8 cellular contexts compared by ENCODE assay signal in genomic region chrX:3712080-3712869, GRCh38. TPM values are rescaled to one million over a fixed set of nuclear protein-coding genes. Genes with fewer than 3 reads are reported as not detected.
DNase-seq lines count a peak whose midpoint lies in the region; ATAC-seq and TF ChIP-seq lines count a peak whose summit lies in the region.

No MANE protein-coding gene starts in this region.

- H2BK5ac ChIP-seq in mesendoderm (ENCODE audit: low read length): no peak overlapping the region

- H2BK15ac ChIP-seq in mesendoderm (replicated peaks; ENCODE audit: low read depth): no peak overlapping the region

- WGBS in mesendoderm (ENCODE audit: extremely low coverage, insufficient coverage, low lambda C conversion rate): no CpG with 5 or more reads among the region's 38 CpGs

- H2AK5ac ChIP-seq in mesendoderm (ENCODE audit: low read length): no peak overlapping the region

- H4K8ac ChIP-seq in mesendoderm (ENCODE audit: low read depth, low read length): no peak overlapping the region

- peaks cover 0 to 7% (median 0%) of the 10 kb centered on the region in 4 donors for H3K4me1 ChIP-seq in Peyer's patch
- H3K4me1 ChIP-seq in mesendoderm (ENCODE audit: control insufficient read depth, low read depth, low read length): no peaks in the 10 kb centered on the region
- no peaks in the 10 kb centered on the region for H3K4me1 ChIP-seq in upper lobe of right lung

- peak overlapping the region; percentile 85 for H3K18ac ChIP-seq in mesendoderm (ENCODE audit: low read length)

- CTCF ChIA-PET in HEK293T (lab: Yijun Ruan, JAX): no interaction called here

- POLR2A ChIA-PET in HEK293T (lab: Yijun Ruan, JAX): no interaction called here

- H3K4me3 ChIP-seq in GM12864 (ENCODE audit: low read depth, low read length) (peak overlapping the region; percentile 77), Peyer's patch (peak overlapping the region; percentile 68 to 94 (median 81)), mesendoderm (ENCODE audit: low read length) (peak overlapping the region; percentile 46), upper lobe of right lung (peak overlapping the region; percentile 61)

- no peak overlapping the region for H2BK120ac ChIP-seq in mesendoderm (ENCODE audit: low read depth, low read length)

- H4K5ac ChIP-seq in mesendoderm (ENCODE audit: low read length): no peak overlapping the region

- DNase-seq in GM12864 (ENCODE audit: low read depth) (no peak), HEK293T (ENCODE audit: extremely low spot score) (no peak), Peyer's patch (peak in 2 of 3 donors; percentile 49 to 56), mesendoderm (peak; percentile 12), upper lobe of right lung (no peak), HuH-7 (ENCODE audit: low spot score) (no peak), A172 (ENCODE audit: low spot score) (no peak)

- intact Hi-C loops in upper lobe of right lung (cut with DNase I): no loop called here

- H3K36me3 ChIP-seq in Peyer's patch (no peaks in the 10 kb centered on the region), mesendoderm (ENCODE audit: control insufficient read depth, insufficient read depth, low read length) (no peaks in the 10 kb centered on the region), upper lobe of right lung (no peaks in the 10 kb centered on the region)

- no peaks in the 10 kb centered on the region for H3K27me3 ChIP-seq in Peyer's patch
- no peaks in the 10 kb centered on the region for H3K27me3 ChIP-seq in mesendoderm (ENCODE audit: insufficient read depth, low read length, poor library complexity)
- H3K27me3 ChIP-seq in upper lobe of right lung: no peaks in the 10 kb centered on the region

- peak overlapping the region; percentile 91 for H3K4ac ChIP-seq in mesendoderm (ENCODE audit: low read depth, low read length)

- TF ChIP-seq CTCF in GM12864 (IDR thresholded peaks at IDR 0.05; ENCODE audit: low read depth, low read length, missing control alignments): no peak
- no peak for TF ChIP-seq CTCF in Peyer's patch (IDR thresholded peaks at IDR 0.05)
- TF ChIP-seq CTCF in upper lobe of right lung (IDR thresholded peaks at IDR 0.05): no peak

- peak overlapping the region; percentile 76 to 89 (median 81) for H3K27ac ChIP-seq in Peyer's patch
- peak overlapping the region; percentile 54 for H3K27ac ChIP-seq in cingulate gyrus (ENCODE audit: low read depth, low read length)
- H3K27ac ChIP-seq in mesendoderm (ENCODE audit: low read depth, low read length): no peak overlapping the region
- H3K27ac ChIP-seq in upper lobe of right lung: peak overlapping the region; percentile 72

- no peak for TF ChIP-seq POLR2A in Peyer's patch (IDR thresholded peaks at IDR 0.05)

- H3K9me3 ChIP-seq in Peyer's patch (no peaks in the 10 kb centered on the region), upper lobe of right lung (no peaks in the 10 kb centered on the region)

- peak; percentile 20 for ATAC-seq in upper lobe of right lung

- H3K23ac ChIP-seq in mesendoderm (ENCODE audit: low read length): no peak overlapping the region

- H3K9ac ChIP-seq in mesendoderm (ENCODE audit: low read length): peak overlapping the region; percentile 71

- no peaks in the 10 kb centered on the region for H3K79me1 ChIP-seq in mesendoderm (ENCODE audit: low read length)

- peak overlapping the region; percentile 85 for H3K56ac ChIP-seq in mesendoderm (ENCODE audit: low read length)

- peak overlapping the region; percentile 61 for H3K4me2 ChIP-seq in mesendoderm (ENCODE audit: low read length)

- peaks cover 26% of the 10 kb centered on the region for H3K79me2 ChIP-seq in mesendoderm (ENCODE audit: control insufficient read depth, insufficient read depth, low read length)

TF ChIP-seq in HEK293T, 16 proteins besides CTCF, POLR2A, EP300 and RAD21:
- TF ChIP-seq L3MBTL2 (conservative IDR thresholded peaks at IDR 0.05) (peak; percentile 79), SP1 (IDR thresholded peaks at IDR 0.05) (no peak)

RNA-seq across cellular contexts. Expression of gene PRKX, which starts 1.2 kb away (rescaled TPM):
- total RNA-seq in Peyer's patch (10 to 100 TPM in 3 of 4 donors, 1 to 10 TPM in 1; 7.3 to 52.8 (median 20.7) TPM), upper lobe of right lung (23.8 TPM)
- polyA plus RNA-seq in mesendoderm (2013, experiment 1 of 2): 42.5 TPM
- polyA plus RNA-seq in mesendoderm (2013, experiment 2 of 2): 40.5 TPM
- 12.6 and 29.1 TPM in 2 replicates for total RNA-seq in A172 (2014; rRNA removed; shearing (Covaris generic))

Comparison
In these comparisons a context has a peak if more than half of its experiments do, and no peak if none do; other contexts are left out.
1. DNase-seq: peak in Peyer's patch (2 of 3) and mesendoderm (single experiment); none in GM12864 (single experiment), HEK293T (single experiment), upper lobe of right lung (single experiment), HuH-7 (single experiment) and A172 (single experiment).
2. Peak in every context shown above with its lines, with median percentiles within 50 percentile points of each other: H3K4me3 ChIP-seq.